11 cellular contexts compared by ENCODE assay signal in the genomic region with DNA sequence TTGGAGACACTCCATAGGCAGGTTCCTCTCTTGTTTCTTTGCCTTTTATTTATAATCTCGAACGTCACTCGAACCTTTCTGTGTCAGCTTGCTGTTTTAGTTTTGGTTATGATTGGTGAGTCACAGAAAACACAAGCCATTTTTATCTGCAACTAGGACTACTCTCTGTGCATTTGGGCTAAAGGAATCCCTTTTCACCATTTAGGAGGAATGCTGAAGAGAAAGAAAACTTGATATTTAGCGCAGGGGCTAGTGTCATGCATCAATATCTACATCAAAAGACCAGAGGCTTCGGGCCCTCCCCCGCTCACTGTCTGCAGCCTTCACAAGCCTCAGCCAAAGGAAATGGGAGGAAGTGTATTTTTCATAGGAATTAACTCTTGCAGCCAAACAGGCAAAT.
A peak's percentile ranks its signal among the peaks of the same experiment; 100 is the strongest.
DNase-seq lines count a peak whose midpoint lies in the region; ATAC-seq and TF ChIP-seq lines count a peak whose summit lies in the region.
"Had no signal": no experiment of that assay in that cellular context is flagged by ENCODE, and none has a peak within 500 bp of the region (broad histone marks: within the 10 kb centered on the region; RNA-seq: fewer than 3 reads in every experiment).

No MANE protein-coding gene starts in this region.

- peak overlapping the region in 9 of 10 donors; percentile 7 to 87 (median 62) for H3K27ac ChIP-seq in heart right ventricle
- H3K27ac ChIP-seq: neutrophil had no signal

- CTCF ChIA-PET in WTC11 (lab: Charles Lee) = interaction anchor here (1.2 to 1.5 kb wide), 3 partner anchors 170 to 561 kb away, joined by 3 to 5 read pairs (median 3); no protein-coding TSS in a partner anchor

- POLR2A ChIA-PET in WTC11 (lab: Charles Lee) = no interaction called here

- intact Hi-C loops in heart right ventricle (cut with DNase I) = loop anchor here in 8 of 10 donors (5.0 to 10.0 kb wide), 8 partner anchors 193 to 563 kb away; a partner anchor contains a TSS
- intact Hi-C loops in Right ventricle myocardium superior (cut with DNase I) = no loop called here

- H3K27me3 ChIP-seq in heart right ventricle = no peaks in the 10 kb centered on the region
- H3K27me3 ChIP-seq: neutrophil had no signal

- WGBS in heart right ventricle, 2 donors = 32 to 41% methylated on average over 6 of the region's 6 CpGs

- peaks cover 66% of the 10 kb centered on the region for H3K4me1 Mint-ChIP-seq in WTC11
- H3K4me1 Mint-ChIP-seq: central memory CD8-positive, alpha-beta T cell had no signal

- H3K9me3 Mint-ChIP-seq in WTC11 = 0 out of 2 replicates have a peak, but pooled peaks cover 3% of the 10 kb centered on the region
- H3K9me3 Mint-ChIP-seq: central memory CD8-positive, alpha-beta T cell; T-helper 2 cell treated with Interferon-gamma antibody and Interleukin-4, amounts not matched to agents 5 μg/mL and 100 μg/mL, for 36 hours had no signal

- H3K36me3 Mint-ChIP-seq in WTC11 = no peaks in the 10 kb centered on the region

- ATAC-seq in heart right ventricle (peak in 7 of 8 donors; percentile 9 to 64 (median 51)), Right ventricle myocardium superior (ENCODE audit: poor library complexity) (no peak), WTC11 (peak; percentile 32), GM18517 (IDR thresholded peaks at IDR 0.05; ENCODE audit: unreplicated experiment) (no peak), HG02973 (IDR thresholded peaks at IDR 0.05; ENCODE audit: unreplicated experiment) (no peak)

- no peaks in the 10 kb centered on the region for H3K27me3 Mint-ChIP-seq in WTC11 (ENCODE audit: low read depth)

- peak overlapping the region in 1 of 10 donors; percentile 14 for H3K4me3 ChIP-seq in heart right ventricle

- H3K4me3 Mint-ChIP-seq in WTC11 = peak overlapping the region; percentile 28; the same call in 1 of the 2 replicates
- H3K4me3 Mint-ChIP-seq: central memory CD8-positive, alpha-beta T cell; T-helper 2 cell treated with Interferon-gamma antibody and Interleukin-4, amounts not matched to agents 5 μg/mL and 100 μg/mL, for 36 hours had no signal

- no peaks in the 10 kb centered on the region for H3K36me3 ChIP-seq in heart right ventricle
- H3K36me3 ChIP-seq: neutrophil had no signal

- peaks cover 7 to 47% (median 20%) of the 10 kb centered on the region in 9 donors for H3K4me1 ChIP-seq in heart right ventricle

- TF ChIP-seq CTCF in heart right ventricle (IDR thresholded peaks at IDR 0.05) = no peak
- no peak for TF ChIP-seq CTCF in WTC11 (IDR thresholded peaks at IDR 0.05)
- no peak for TF ChIP-seq CTCF in GM10266 (IDR thresholded peaks at IDR 0.05; ENCODE audit: control insufficient read depth, insufficient read depth, low read depth, missing control alignments)

- DNase-seq in heart right ventricle (no peak), Right ventricle myocardium superior (no peak), WTC11 (ENCODE audit: low spot score) (peak; percentile 14), inferior parietal cortex (ENCODE audit: extremely low spot score) (peak; percentile 47), GM10266 (ENCODE audit: extremely low spot score) (no peak), NCI-H446 (lab: John Stamatoyannopoulos, UW) (no peak)

- H3K9me3 ChIP-seq in heart right ventricle = no peaks in the 10 kb centered on the region
- H3K9me3 ChIP-seq: neutrophil had no signal

- peak overlapping the region; percentile 69 for H3K27ac Mint-ChIP-seq in WTC11
- H3K27ac Mint-ChIP-seq: T-helper 2 cell treated with Interferon-gamma antibody and Interleukin-4, amounts not matched to agents 5 μg/mL and 100 μg/mL, for 36 hours had no signal

TF ChIP-seq in WTC11, 78 proteins besides CTCF, POLR2A, EP300 and RAD21:
- TF ChIP-seq RORB (CRISPR knock-in tag; IDR thresholded peaks at IDR 0.05) = no peak
- TF ChIP-seq, protein P1, sequence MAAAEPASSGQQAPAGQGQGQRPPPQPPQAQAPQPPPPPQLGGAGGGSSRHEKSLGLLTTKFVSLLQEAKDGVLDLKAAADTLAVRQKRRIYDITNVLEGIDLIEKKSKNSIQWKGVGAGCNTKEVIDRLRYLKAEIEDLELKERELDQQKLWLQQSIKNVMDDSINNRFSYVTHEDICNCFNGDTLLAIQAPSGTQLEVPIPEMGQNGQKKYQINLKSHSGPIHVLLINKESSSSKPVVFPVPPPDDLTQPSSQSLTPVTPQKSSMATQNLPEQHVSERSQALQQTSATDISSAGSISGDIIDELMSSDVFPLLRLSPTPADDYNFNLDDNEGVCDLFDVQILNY (CRISPR knock-in tag; IDR thresholded peaks at IDR 0.05) = no peak
- TF ChIP-seq, protein P2, sequence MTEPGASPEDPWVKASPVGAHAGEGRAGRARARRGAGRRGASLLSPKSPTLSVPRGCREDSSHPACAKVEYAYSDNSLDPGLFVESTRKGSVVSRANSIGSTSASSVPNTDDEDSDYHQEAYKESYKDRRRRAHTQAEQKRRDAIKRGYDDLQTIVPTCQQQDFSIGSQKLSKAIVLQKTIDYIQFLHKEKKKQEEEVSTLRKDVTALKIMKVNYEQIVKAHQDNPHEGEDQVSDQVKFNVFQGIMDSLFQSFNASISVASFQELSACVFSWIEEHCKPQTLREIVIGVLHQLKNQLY (CRISPR knock-in tag; IDR thresholded peaks at IDR 0.05) = no peak
- TF ChIP-seq, protein P3, sequence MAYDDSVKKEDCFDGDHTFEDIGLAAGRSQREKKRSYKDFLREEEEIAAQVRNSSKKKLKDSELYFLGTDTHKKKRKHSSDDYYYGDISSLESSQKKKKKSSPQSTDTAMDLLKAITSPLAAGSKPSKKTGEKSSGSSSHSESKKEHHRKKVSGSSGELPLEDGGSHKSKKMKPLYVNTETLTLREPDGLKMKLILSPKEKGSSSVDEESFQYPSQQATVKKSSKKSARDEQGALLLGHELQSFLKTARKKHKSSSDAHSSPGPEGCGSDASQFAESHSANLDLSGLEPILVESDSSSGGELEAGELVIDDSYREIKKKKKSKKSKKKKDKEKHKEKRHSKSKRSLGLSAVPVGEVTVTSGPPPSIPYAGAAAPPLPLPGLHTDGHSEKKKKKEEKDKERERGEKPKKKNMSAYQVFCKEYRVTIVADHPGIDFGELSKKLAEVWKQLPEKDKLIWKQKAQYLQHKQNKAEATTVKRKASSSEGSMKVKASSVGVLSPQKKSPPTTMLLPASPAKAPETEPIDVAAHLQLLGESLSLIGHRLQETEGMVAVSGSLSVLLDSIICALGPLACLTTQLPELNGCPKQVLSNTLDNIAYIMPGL (CRISPR knock-in tag; IDR thresholded peaks at IDR 0.05) = no peak
- no peak for TF ChIP-seq TEAD1 (CRISPR knock-in tag; IDR thresholded peaks at IDR 0.05)
- TF ChIP-seq SP1 (CRISPR knock-in tag; conservative IDR thresholded peaks at IDR 0.05) = no peak
- TF ChIP-seq, protein P4, sequence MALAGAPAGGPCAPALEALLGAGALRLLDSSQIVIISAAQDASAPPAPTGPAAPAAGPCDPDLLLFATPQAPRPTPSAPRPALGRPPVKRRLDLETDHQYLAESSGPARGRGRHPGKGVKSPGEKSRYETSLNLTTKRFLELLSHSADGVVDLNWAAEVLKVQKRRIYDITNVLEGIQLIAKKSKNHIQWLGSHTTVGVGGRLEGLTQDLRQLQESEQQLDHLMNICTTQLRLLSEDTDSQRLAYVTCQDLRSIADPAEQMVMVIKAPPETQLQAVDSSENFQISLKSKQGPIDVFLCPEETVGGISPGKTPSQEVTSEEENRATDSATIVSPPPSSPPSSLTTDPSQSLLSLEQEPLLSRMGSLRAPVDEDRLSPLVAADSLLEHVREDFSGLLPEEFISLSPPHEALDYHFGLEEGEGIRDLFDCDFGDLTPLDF (CRISPR knock-in tag; IDR thresholded peaks at IDR 0.05) = no peak
- TF ChIP-seq, protein P5, sequence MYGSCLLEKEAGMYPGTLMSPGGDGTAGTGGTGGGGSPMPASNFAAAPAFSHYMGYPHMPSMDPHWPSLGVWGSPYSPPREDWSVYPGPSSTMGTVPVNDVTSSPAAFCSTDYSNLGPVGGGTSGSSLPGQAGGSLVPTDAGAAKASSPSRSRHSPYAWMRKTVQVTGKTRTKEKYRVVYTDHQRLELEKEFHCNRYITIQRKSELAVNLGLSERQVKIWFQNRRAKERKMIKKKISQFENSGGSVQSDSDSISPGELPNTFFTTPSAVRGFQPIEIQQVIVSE (CRISPR knock-in tag; IDR thresholded peaks at IDR 0.05; ENCODE audit: borderline replicate concordance) = no peak
- no peak for TF ChIP-seq IRF2 (CRISPR knock-in tag; IDR thresholded peaks at IDR 0.05; ENCODE audit: borderline replicate concordance, low read depth)
- TF ChIP-seq ZNF232 (CRISPR knock-in tag; IDR thresholded peaks at IDR 0.05) = no peak
- TF ChIP-seq, protein P6, sequence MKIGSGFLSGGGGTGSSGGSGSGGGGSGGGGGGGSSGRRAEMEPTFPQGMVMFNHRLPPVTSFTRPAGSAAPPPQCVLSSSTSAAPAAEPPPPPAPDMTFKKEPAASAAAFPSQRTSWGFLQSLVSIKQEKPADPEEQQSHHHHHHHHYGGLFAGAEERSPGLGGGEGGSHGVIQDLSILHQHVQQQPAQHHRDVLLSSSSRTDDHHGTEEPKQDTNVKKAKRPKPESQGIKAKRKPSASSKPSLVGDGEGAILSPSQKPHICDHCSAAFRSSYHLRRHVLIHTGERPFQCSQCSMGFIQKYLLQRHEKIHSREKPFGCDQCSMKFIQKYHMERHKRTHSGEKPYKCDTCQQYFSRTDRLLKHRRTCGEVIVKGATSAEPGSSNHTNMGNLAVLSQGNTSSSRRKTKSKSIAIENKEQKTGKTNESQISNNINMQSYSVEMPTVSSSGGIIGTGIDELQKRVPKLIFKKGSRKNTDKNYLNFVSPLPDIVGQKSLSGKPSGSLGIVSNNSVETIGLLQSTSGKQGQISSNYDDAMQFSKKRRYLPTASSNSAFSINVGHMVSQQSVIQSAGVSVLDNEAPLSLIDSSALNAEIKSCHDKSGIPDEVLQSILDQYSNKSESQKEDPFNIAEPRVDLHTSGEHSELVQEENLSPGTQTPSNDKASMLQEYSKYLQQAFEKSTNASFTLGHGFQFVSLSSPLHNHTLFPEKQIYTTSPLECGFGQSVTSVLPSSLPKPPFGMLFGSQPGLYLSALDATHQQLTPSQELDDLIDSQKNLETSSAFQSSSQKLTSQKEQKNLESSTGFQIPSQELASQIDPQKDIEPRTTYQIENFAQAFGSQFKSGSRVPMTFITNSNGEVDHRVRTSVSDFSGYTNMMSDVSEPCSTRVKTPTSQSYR (CRISPR knock-in tag; IDR thresholded peaks at IDR 0.05) = no peak
- no peak for TF ChIP-seq NR2C2 (CRISPR knock-in tag; IDR thresholded peaks at IDR 0.05)
- TF ChIP-seq RELA (CRISPR knock-in tag; IDR thresholded peaks at IDR 0.05; ENCODE audit: borderline replicate concordance) = no peak
TF ChIP-seq in WTC11: peak in this region for 0.

Comparison
In these comparisons a context has a peak if more than half of its experiments do, and no peak if none do; other contexts are left out.
1. ATAC-seq: peak in heart right ventricle (7 of 8) and WTC11 (single experiment); none in Right ventricle myocardium superior (single experiment), GM18517 (single experiment) and HG02973 (single experiment).
2. DNase-seq: peak in WTC11 (single experiment) and inferior parietal cortex (single experiment); none in heart right ventricle (0 of 2), Right ventricle myocardium superior (single experiment), GM10266 (single experiment) and NCI-H446 (0 of 2).